9 cellular contexts compared by ENCODE assay signal in genomic region chr11:12845739-12846358, GRCh38.
DNase-seq lines count a peak whose midpoint lies in the region; ATAC-seq and TF ChIP-seq lines count a peak whose summit lies in the region.
"Had no signal": no experiment of that assay in that cellular context is flagged by ENCODE, and none has a peak within 500 bp of the region (broad histone marks: within the 10 kb centered on the region; RNA-seq: fewer than 3 reads in every experiment).

No MANE protein-coding gene starts in this region.

- H3K4me1 ChIP-seq in duodenal mucosa (ENCODE audit: control insufficient read depth in 1 of 2, insufficient read depth in 2 of 2, low read length in 2 of 2) = peaks cover 23 to 39% of the 10 kb centered on the region in 2 donors
- H3K4me1 ChIP-seq in muscle layer of colon (ENCODE audit: insufficient read depth, low read length) = peaks cover 56% of the 10 kb centered on the region

- H3K4me3 Mint-ChIP-seq in Calu3 (ENCODE audit: low read depth, unreplicated experiment) = peak overlapping the region; percentile 58
- no peak overlapping the region for H3K4me3 Mint-ChIP-seq in activated T-cell treated with anti-CD3 and anti-CD28 coated beads, Interleukin-2, amount 50 U/mL, for 24 hours

- CTCF ChIA-PET in Calu3 (lab: Charles Lee) = interaction anchor here (0.9 to 1.7 kb wide), 8 partner anchors 9 to 152 kb away, joined by 3 to 8 read pairs (median 4); no protein-coding TSS in a partner anchor

- peaks cover 20% of the 10 kb centered on the region for H3K36me3 Mint-ChIP-seq in Calu3 (ENCODE audit: insufficient read depth, unreplicated experiment)
- H3K36me3 Mint-ChIP-seq in activated T-cell treated with anti-CD3 and anti-CD28 coated beads, Interleukin-2, amount 50 U/mL, for 24 hours (ENCODE audit: low read depth) = no peaks in the 10 kb centered on the region

- ATAC-seq in HG03469 (IDR thresholded peaks at IDR 0.05; ENCODE audit: unreplicated experiment) (no peak), GM19397 (IDR thresholded peaks at IDR 0.05; ENCODE audit: unreplicated experiment) (no peak)

- no peaks in the 10 kb centered on the region for H3K9me3 Mint-ChIP-seq in Calu3 (ENCODE audit: low read depth, unreplicated experiment)
- H3K9me3 Mint-ChIP-seq in activated T-cell treated with anti-CD3 and anti-CD28 coated beads, Interleukin-2, amount 50 U/mL, for 24 hours = no peaks in the 10 kb centered on the region

- peak overlapping the region; percentile 89 for H3K27ac Mint-ChIP-seq in Calu3 (ENCODE audit: unreplicated experiment)
- H3K27ac Mint-ChIP-seq in activated T-cell treated with anti-CD3 and anti-CD28 coated beads, Interleukin-2, amount 50 U/mL, for 24 hours = no peak overlapping the region

- DNase-seq in Calu3 (peak; percentile 57), NCI-H2107 treated with DMSO at 0.1 percent for 48 hours (lab: John Stamatoyannopoulos, UW; ENCODE audit: unreplicated experiment) (peak; percentile 91), LoVo (ENCODE audit: low spot score) (no peak)
- no peak for DNase-seq in activated T-cell treated with anti-CD3 and anti-CD28 coated beads, Interleukin-2, amount 50 U/mL, for 24 hours

- H3K36me3 ChIP-seq in duodenal mucosa (ENCODE audit: control insufficient read depth in 1 of 2, insufficient read depth in 2 of 2, low read length in 2 of 2) = no peaks in the 10 kb centered on the region
- H3K36me3 ChIP-seq in muscle layer of colon (ENCODE audit: insufficient read depth, low read length) = no peaks in the 10 kb centered on the region
- H3K36me3 ChIP-seq: SJSA1 had no signal

- no peaks in the 10 kb centered on the region for H3K27me3 ChIP-seq in duodenal mucosa (ENCODE audit: control insufficient read depth in 1 of 2, insufficient read depth in 2 of 2, low read length in 2 of 2)
- no peaks in the 10 kb centered on the region for H3K27me3 ChIP-seq in muscle layer of colon (ENCODE audit: control insufficient read depth in 1 of 2, insufficient read depth in 2 of 2, low read length in 2 of 2)
- H3K27me3 ChIP-seq: SJSA1 had no signal

- BruUV-seq in Calu3 (replicated peaks; lab: Mats Ljungman, UMichigan) = no TSS peak

- H3K27me3 Mint-ChIP-seq in Calu3 (ENCODE audit: unreplicated experiment) = no peaks in the 10 kb centered on the region
- peaks cover 35% of the 10 kb centered on the region for H3K27me3 Mint-ChIP-seq in activated T-cell treated with anti-CD3 and anti-CD28 coated beads, Interleukin-2, amount 50 U/mL, for 24 hours

- no peaks in the 10 kb centered on the region for H3K9me3 ChIP-seq in duodenal mucosa (ENCODE audit: control insufficient read depth in 1 of 2, low read length in 2 of 2)
- H3K9me3 ChIP-seq in muscle layer of colon (ENCODE audit: low read length) = no peaks in the 10 kb centered on the region
- H3K9me3 ChIP-seq: SJSA1 had no signal

- peaks cover 58% of the 10 kb centered on the region for H3K4me1 Mint-ChIP-seq in Calu3 (ENCODE audit: low read depth, unreplicated experiment)
- H3K4me1 Mint-ChIP-seq in activated T-cell treated with anti-CD3 and anti-CD28 coated beads, Interleukin-2, amount 50 U/mL, for 24 hours (ENCODE audit: low read depth) = peaks cover 9% of the 10 kb centered on the region

- H3K9ac ChIP-seq in duodenal mucosa (ENCODE audit: low read depth in 1 of 2, low read length in 2 of 2) (peak overlapping the region in 1 of 2 donors; percentile 13), muscle layer of colon (ENCODE audit: low read length) (no peak overlapping the region)

- no peak for TF ChIP-seq CTCF in Calu3 (IDR thresholded peaks at IDR 0.05; ENCODE audit: unreplicated experiment)

- H3K27ac ChIP-seq in duodenal mucosa (ENCODE audit: low read depth, low read length) (peak overlapping the region; percentile 40), muscle layer of colon (ENCODE audit: low read depth, low read length) (peak overlapping the region; percentile 76)
- H3K27ac ChIP-seq: SJSA1 had no signal

- H3K4me3 ChIP-seq in duodenal mucosa (ENCODE audit: low read depth in 1 of 2, low read length in 2 of 2) = no peak overlapping the region
- no peak overlapping the region for H3K4me3 ChIP-seq in muscle layer of colon (ENCODE audit: low read depth in 1 of 2, low read length in 2 of 2)
- H3K4me3 ChIP-seq: SJSA1 had no signal

- intact Hi-C loops in Calu3 (cut with micrococcal nuclease; ENCODE audit: unreplicated experiment) = no loop called here

Comparison
In these comparisons a context has a peak if more than half of its experiments do, and no peak if none do; other contexts are left out.
1. DNase-seq: peak in Calu3 (single experiment) and NCI-H2107 treated with DMSO at 0.1 percent for 48 hours (single experiment); none in activated T-cell treated with anti-CD3 and anti-CD28 coated beads, Interleukin-2, amount 50 U/mL, for 24 hours (single experiment) and LoVo (single experiment).